In genomic region chr16:87506423-87507350, GRCh38 we compare ENCODE assay signal across 29 cellular contexts. TPM values are rescaled to one million over a fixed set of nuclear protein-coding genes. Genes with fewer than 3 reads are reported as not detected.
DNase-seq lines count a peak whose midpoint lies in the region; ATAC-seq, FAIRE-seq and TF ChIP-seq lines count a peak whose summit lies in the region.
"Had no signal": no experiment of that assay in that cellular context is flagged by ENCODE, and none has a peak within 500 bp of the region (broad histone marks: within the 10 kb centered on the region; RNA-seq: fewer than 3 reads in every experiment).

No MANE protein-coding gene starts in this region.

- H3K9me3 ChIP-seq in HEK293 (ENCODE audit: control insufficient read depth, insufficient read depth, low read depth, low read length) (no peaks in the 10 kb centered on the region), pancreas (no peaks in the 10 kb centered on the region), A673 (ENCODE audit: low read depth, low read length, poor library complexity, severe bottlenecking) (no peaks in the 10 kb centered on the region)
- H3K9me3 ChIP-seq: esophagus muscularis mucosa, heart left ventricle, psoas muscle had no signal

- H3K36me3 Mint-ChIP-seq in endothelial cell (ENCODE audit: low read depth, unreplicated experiment) = peaks cover 8% of the 10 kb centered on the region
- H3K36me3 Mint-ChIP-seq: activated naive CD8-positive, alpha-beta T cell treated with anti-CD3 and anti-CD28 coated beads, Interleukin-2, amount 10 ng/mL, durations not matched to agents 7 days and 5 days; stimulated activated effector memory CD8-positive, alpha-beta T cell treated with anti-CD3 and anti-CD28 coated beads, Interleukin-12 subunit alpha, Interleukin-12 subunit beta, amount 100 ng/mL, for 72 hours had no signal

- no peak for FAIRE-seq in pancreas (lab: Jason Lieb, UNC)

- H3K4me3 Mint-ChIP-seq in endothelial cell (ENCODE audit: unreplicated experiment) = peak overlapping the region; percentile 25
- H3K4me3 Mint-ChIP-seq: activated naive CD8-positive, alpha-beta T cell treated with anti-CD3 and anti-CD28 coated beads, Interleukin-2, amount 10 ng/mL, durations not matched to agents 7 days and 5 days; dendritic cell treated with granulocyte-macrophage colony-stimulating factor and Interleukin-4, amounts not matched to agents 40 ng/mL and 50 ng/mL, for 4 days; endodermal cell; stimulated activated effector memory CD8-positive, alpha-beta T cell treated with anti-CD3 and anti-CD28 coated beads, Interleukin-12 subunit alpha, Interleukin-12 subunit beta, amount 100 ng/mL, for 72 hours had no signal

- H3K27ac Mint-ChIP-seq in endothelial cell (ENCODE audit: unreplicated experiment) = no peak overlapping the region
- H3K27ac Mint-ChIP-seq: activated naive CD8-positive, alpha-beta T cell treated with anti-CD3 and anti-CD28 coated beads, Interleukin-2, amount 10 ng/mL, durations not matched to agents 7 days and 5 days; dendritic cell treated with granulocyte-macrophage colony-stimulating factor and Interleukin-4, amounts not matched to agents 40 ng/mL and 50 ng/mL, for 4 days; endodermal cell; stimulated activated effector memory CD8-positive, alpha-beta T cell treated with anti-CD3 and anti-CD28 coated beads, Interleukin-12 subunit alpha, Interleukin-12 subunit beta, amount 100 ng/mL, for 72 hours had no signal

- CTCF ChIA-PET in HEK293 (lab: Yijun Ruan, JAX) = no interaction called here
- CTCF ChIA-PET in A673 (lab: Charles Lee) = no interaction called here

- peak; percentile 41 for ATAC-seq in left colon
- ATAC-seq in pancreas = peak; percentile 59 to 96 (median 86)
- no peak for ATAC-seq in HG02884 (IDR thresholded peaks at IDR 0.05; ENCODE audit: unreplicated experiment)
- ATAC-seq: foreskin keratinocyte; psoas muscle; stimulated activated effector memory CD8-positive, alpha-beta T cell treated with anti-CD3 and anti-CD28 coated beads, Interleukin-12 subunit alpha, Interleukin-12 subunit beta, amount 100 ng/mL, for 72 hours had no signal

- peaks cover 37% of the 10 kb centered on the region for H3K4me1 Mint-ChIP-seq in endothelial cell (ENCODE audit: unreplicated experiment)
- H3K4me1 Mint-ChIP-seq: endodermal cell had no signal

- H3K4me3 ChIP-seq in HEK293 (ENCODE audit: low read depth, low read length) = no peak overlapping the region
- H3K4me3 ChIP-seq in pancreas = no peak overlapping the region
- no peak overlapping the region for H3K4me3 ChIP-seq in A673 (ENCODE audit: low read depth, low read length, poor library complexity, severe bottlenecking)
- H3K4me3 ChIP-seq: psoas muscle, SK-N-MC had no signal

- TF ChIP-seq CTCF in HEK293 (tag by site-specific recombination; IDR thresholded peaks at IDR 0.05) (no peak), endothelial cell (IDR thresholded peaks at IDR 0.05; ENCODE audit: unreplicated experiment) (no peak), pancreas (IDR thresholded peaks at IDR 0.05) (no peak), A673 (conservative IDR thresholded peaks at IDR 0.05; ENCODE audit: low read depth, low read length) (no peak)

- H3K27me3 ChIP-seq in pancreas = no peaks in the 10 kb centered on the region
- H3K27me3 ChIP-seq in A673 (replicated peaks; ENCODE audit: insufficient read depth, low read depth, low read length, poor library complexity) = no peaks in the 10 kb centered on the region
- H3K27me3 ChIP-seq: heart left ventricle had no signal

- intact Hi-C loops in left colon (cut with DNase I, micrococcal nuclease) (no loop called here), pancreas (cut with DNase I) (no loop called here), A673 (cut with micrococcal nuclease; ENCODE audit: unreplicated experiment) (no loop called here)

- DNase-seq in endothelial cell (ENCODE audit: low spot score) = no peak
- no peak for DNase-seq in left colon
- DNase-seq in pancreas = peak in 2 of 6 donors; percentile 52 to 54
- DNase-seq in A673 (ENCODE audit: low spot score) = no peak
- no peak for DNase-seq in activated CD8-positive, alpha-beta memory T cell treated with anti-CD3 and anti-CD28 coated beads, Interleukin-2, amount 50 U/mL, for 4 hours
- no peak for DNase-seq in NCI-H146 treated with DMSO at 0.1 percent for 48 hours (lab: John Stamatoyannopoulos, UW; ENCODE audit: unreplicated experiment)
- DNase-seq: activated gamma-delta T cell treated with Interleukin-2 at 50 U/mL for 16 hours; activated naive CD8-positive, alpha-beta T cell treated with anti-CD3 and anti-CD28 coated beads, Interleukin-2, amount 10 ng/mL, durations not matched to agents 7 days and 5 days; activated T-cell treated with anti-CD3 and anti-CD28 coated beads, Interleukin-2, amount 50 U/mL, for 48 hours; aorta; Calu3; DMS79; endodermal cell; foreskin keratinocyte; GDM1; heart left ventricle; mesendoderm; NCI-H1048; NCI-H1694 treated with DMSO at 0.1 percent for 48 hours; NCI-H510A treated with DMSO at 0.1 percent for 48 hours; psoas muscle; T-helper 1 cell; trophoblast cell had no signal

- peaks cover 5% of the 10 kb centered on the region for H3K27me3 Mint-ChIP-seq in endothelial cell (ENCODE audit: unreplicated experiment)

- H3K9me3 Mint-ChIP-seq in endothelial cell (ENCODE audit: unreplicated experiment) = no peaks in the 10 kb centered on the region
- H3K9me3 Mint-ChIP-seq: activated naive CD8-positive, alpha-beta T cell treated with anti-CD3 and anti-CD28 coated beads, Interleukin-2, amount 10 ng/mL, durations not matched to agents 7 days and 5 days; dendritic cell treated with granulocyte-macrophage colony-stimulating factor and Interleukin-4, amounts not matched to agents 40 ng/mL and 50 ng/mL, for 4 days; stimulated activated effector memory CD8-positive, alpha-beta T cell treated with anti-CD3 and anti-CD28 coated beads, Interleukin-12 subunit alpha, Interleukin-12 subunit beta, amount 100 ng/mL, for 72 hours had no signal

- no peak overlapping the region for H3K27ac ChIP-seq in HEK293 (ENCODE audit: extremely low read depth, low read depth, low read length)
- H3K27ac ChIP-seq in pancreas = no peak overlapping the region
- no peak overlapping the region for H3K27ac ChIP-seq in A673 (ENCODE audit: low read depth, low read length, poor library complexity, severe bottlenecking)
- H3K27ac ChIP-seq: foreskin keratinocyte, psoas muscle, SK-N-MC had no signal

- H3K4me1 ChIP-seq in HEK293 (ENCODE audit: control insufficient read depth, insufficient read depth, low read length) (no peaks in the 10 kb centered on the region), pancreas (no peaks in the 10 kb centered on the region), A673 (ENCODE audit: insufficient read depth, low read length, poor library complexity, severe bottlenecking) (no peaks in the 10 kb centered on the region)
- H3K4me1 ChIP-seq: foreskin keratinocyte, psoas muscle had no signal

- BruUV-seq in A673 (replicated peaks; lab: Mats Ljungman, UMichigan) = no TSS peak

- 74 to 76% methylated on average over 13 of the region's 13 CpGs for WGBS in pancreas, 2 donors

- POLR2A ChIA-PET in HEK293 (lab: Yijun Ruan, JAX) (no interaction called here), A673 (lab: Charles Lee; ENCODE audit: low non-redundant PET) (no interaction called here)

- H3K36me3 ChIP-seq in HEK293 (ENCODE audit: control insufficient read depth in 2 of 2, insufficient read depth in 1 of 2, low read length in 2 of 2) = no peaks in the 10 kb centered on the region
- H3K36me3 ChIP-seq in pancreas = no peaks in the 10 kb centered on the region
- no peaks in the 10 kb centered on the region for H3K36me3 ChIP-seq in A673 (ENCODE audit: insufficient read depth, low read length, poor library complexity, severe bottlenecking)
- H3K36me3 ChIP-seq: esophagus muscularis mucosa, heart left ventricle had no signal

TF ChIP-seq in HEK293, 187 proteins besides CTCF, POLR2A, EP300 and RAD21:
- no peak for TF ChIP-seq PRDM6 (tag by site-specific recombination; IDR thresholded peaks at IDR 0.05)
- TF ChIP-seq, protein P1, sequence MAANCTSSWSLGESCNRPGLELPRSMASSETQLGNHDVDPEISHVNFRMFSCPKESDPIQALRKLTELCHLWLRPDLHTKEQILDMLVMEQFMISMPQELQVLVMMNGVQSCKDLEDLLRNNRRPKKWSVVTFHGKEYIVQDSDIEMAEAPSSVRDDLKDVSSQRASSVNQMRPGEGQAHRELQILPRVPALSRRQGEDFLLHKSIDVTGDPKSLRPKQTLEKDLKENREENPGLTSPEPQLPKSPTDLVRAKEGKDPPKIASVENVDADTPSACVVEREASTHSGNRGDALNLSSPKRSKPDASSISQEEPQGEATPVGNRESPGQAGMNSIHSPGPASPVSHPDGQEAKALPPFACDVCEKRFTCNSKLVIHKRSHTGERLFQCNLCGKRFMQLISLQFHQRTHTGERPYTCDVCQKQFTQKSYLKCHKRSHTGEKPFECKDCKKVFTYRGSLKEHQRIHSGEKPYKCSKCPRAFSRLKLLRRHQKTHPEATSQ (tag by site-specific recombination; IDR thresholded peaks at IDR 0.05) = no peak
- TF ChIP-seq ZNF449 (tag by site-specific recombination; IDR thresholded peaks at IDR 0.05) = peak; percentile 61; the same call in 1 of the 2 replicates

RNA-seq across cellular contexts. Expression of gene ZCCHC14, which starts 13.9 kb away (rescaled TPM):
- total RNA-seq in endothelial cell (ENCODE audit: unreplicated experiment) (50.4 TPM), left colon (10 to 100 TPM; 30.3 to 30.7 TPM), pancreas (10 to 100 TPM; 12.1 to 20.0 (median 13.1) TPM), A673 (2021) (30.3 and 32.3 TPM in 2 replicates)
- polyA plus RNA-seq in pancreas = 10 to 100 TPM; 10.7 to 11.2 TPM
